22 cellular contexts compared by ENCODE assay signal in the genomic region with DNA sequence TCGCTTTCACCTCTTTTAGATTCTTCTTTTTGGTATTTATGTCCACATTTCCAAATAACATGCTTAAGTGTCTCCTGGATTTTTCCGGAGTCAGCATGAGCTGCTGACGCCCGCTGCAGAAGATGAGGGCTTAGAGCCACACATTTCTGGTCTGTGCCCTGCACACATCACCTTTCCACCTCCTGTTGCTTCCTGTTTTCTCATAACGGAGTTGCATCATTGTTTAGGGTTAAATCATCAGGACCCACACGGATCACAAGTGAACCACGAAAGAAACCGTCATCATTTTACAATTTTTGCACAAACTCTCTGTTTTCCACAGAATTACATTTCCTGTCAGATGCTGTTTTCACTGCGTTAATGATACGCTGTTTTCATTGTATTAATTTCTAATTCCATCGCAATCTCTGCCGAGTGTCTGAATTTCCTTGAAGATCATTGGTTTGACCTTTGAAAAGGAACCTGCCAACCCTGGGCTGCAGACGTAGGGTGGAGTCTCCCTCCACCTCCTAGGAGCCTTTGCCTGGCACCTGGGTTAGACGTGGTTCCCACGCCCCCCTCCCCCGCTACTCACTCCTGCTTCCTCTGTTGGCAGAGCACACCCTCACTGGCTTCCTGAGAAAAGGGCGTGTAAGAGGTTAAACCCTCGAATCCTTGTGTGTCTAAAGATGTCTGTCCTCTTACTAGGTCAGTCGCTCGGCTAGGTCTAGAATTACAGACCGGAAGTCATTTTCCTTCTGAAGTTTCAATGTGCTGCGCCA.
DNase-seq lines count a peak whose midpoint lies in the region; ATAC-seq and TF ChIP-seq lines count a peak whose summit lies in the region.
"Had no signal": no experiment of that assay in that cellular context is flagged by ENCODE, and none has a peak within 500 bp of the region (broad histone marks: within the 10 kb centered on the region; RNA-seq: fewer than 3 reads in every experiment).

No MANE protein-coding gene starts in this region.

- H3K4me1 Mint-ChIP-seq in activated T-cell treated with anti-CD3 and anti-CD28 coated beads, Interleukin-2, amount 50 U/mL, for 72 hours (ENCODE audit: low read depth): peaks cover 5% of the 10 kb centered on the region
- peaks cover 38% of the 10 kb centered on the region for H3K4me1 Mint-ChIP-seq in stimulated activated effector memory CD8-positive, alpha-beta T cell treated with anti-CD3 and anti-CD28 coated beads, Interleukin-12 subunit alpha, Interleukin-12 subunit beta, amount 100 ng/mL, for 72 hours
- H3K4me1 Mint-ChIP-seq: activated B cell treated with CpG ODN at 0.5 μM for 24 hours had no signal

- H3K27me3 Mint-ChIP-seq in activated T-cell treated with anti-CD3 and anti-CD28 coated beads, Interleukin-2, amount 50 U/mL, for 72 hours (ENCODE audit: low read depth): no peaks in the 10 kb centered on the region
- H3K27me3 Mint-ChIP-seq: activated B cell treated with CpG ODN at 0.5 μM for 24 hours had no signal

- peak overlapping the region; percentile 70 for H3K27ac Mint-ChIP-seq in activated T-cell treated with anti-CD3 and anti-CD28 coated beads, Interleukin-2, amount 50 U/mL, for 72 hours
- peak overlapping the region; percentile 83 for H3K27ac Mint-ChIP-seq in stimulated activated effector memory CD8-positive, alpha-beta T cell treated with anti-CD3 and anti-CD28 coated beads, Interleukin-12 subunit alpha, Interleukin-12 subunit beta, amount 100 ng/mL, for 72 hours
- H3K27ac Mint-ChIP-seq: activated B cell treated with CpG ODN at 0.5 μM for 24 hours had no signal

- H3K36me3 Mint-ChIP-seq in activated T-cell treated with anti-CD3 and anti-CD28 coated beads, Interleukin-2, amount 50 U/mL, for 72 hours (ENCODE audit: insufficient read depth in 2 of 2): peaks cover 40 to 75% of the 10 kb centered on the region in 2 donors
- peaks cover 100% of the 10 kb centered on the region for H3K36me3 Mint-ChIP-seq in stimulated activated effector memory CD8-positive, alpha-beta T cell treated with anti-CD3 and anti-CD28 coated beads, Interleukin-12 subunit alpha, Interleukin-12 subunit beta, amount 100 ng/mL, for 72 hours

- H3K4me3 ChIP-seq in NB4 (ENCODE audit: low read depth, low read length) (no peak overlapping the region), choroid plexus epithelial cell (ENCODE audit: low read depth, low read length) (no peak overlapping the region)
- H3K4me3 ChIP-seq: right atrium auricular region, vagina had no signal

- no peak for DNase-seq in activated T-cell treated with anti-CD3 and anti-CD28 coated beads, Interleukin-2, amount 50 U/mL, for 72 hours
- no peak for DNase-seq in activated T-cell treated with anti-CD3 and anti-CD28 coated beads, Interleukin-2, amount 50 U/mL, for 48 hours
- DNase-seq in NB4 (ENCODE audit: low read depth) (peak; percentile 36), choroid plexus epithelial cell (ENCODE audit: low read depth) (peak; percentile 19), UCSD-AML1 (lab: John Stamatoyannopoulos, UW; ENCODE audit: unreplicated experiment) (no peak), NCI-H1436 treated with DMSO at 0.1 percent for 48 hours (lab: John Stamatoyannopoulos, UW) (no peak)
- DNase-seq in stimulated activated effector memory CD8-positive, alpha-beta T cell treated with anti-CD3 and anti-CD28 coated beads, Interleukin-12 subunit alpha, Interleukin-12 subunit beta, amount 100 ng/mL, for 72 hours (ENCODE audit: low spot score in 2 of 2): no peak
- DNase-seq: activated B cell treated with CpG ODN at 0.5 μM for 24 hours; activated T-cell treated with anti-CD3 and anti-CD28 coated beads for 4 hours; COR-L47; EL; foreskin melanocyte; HCEC 1CT; left colon; midbrain; NCI-H1694; NCI-H345; NK-92 treated with Interleukin-12 subunit alpha and Interleukin-12 subunit beta, amount 100 ng/mL, for 24 hours; nucleus accumbens had no signal

- ATAC-seq in activated T-cell treated with anti-CD3 and anti-CD28 coated beads, Interleukin-2, amount 50 U/mL, for 72 hours (replicated peaks in 1 of 2): peak in 1 of 2 donors; percentile 59
- ATAC-seq in stimulated activated effector memory CD8-positive, alpha-beta T cell treated with anti-CD3 and anti-CD28 coated beads, Interleukin-12 subunit alpha, Interleukin-12 subunit beta, amount 100 ng/mL, for 72 hours: peak; percentile 63
- no peak for ATAC-seq in GM19397 (IDR thresholded peaks at IDR 0.05; ENCODE audit: unreplicated experiment)
- ATAC-seq: left colon had no signal

- H3K4me3 Mint-ChIP-seq in activated T-cell treated with anti-CD3 and anti-CD28 coated beads, Interleukin-2, amount 50 U/mL, for 72 hours: peak overlapping the region in 1 of 2 donors; percentile 33
- no peak overlapping the region for H3K4me3 Mint-ChIP-seq in stimulated activated effector memory CD8-positive, alpha-beta T cell treated with anti-CD3 and anti-CD28 coated beads, Interleukin-12 subunit alpha, Interleukin-12 subunit beta, amount 100 ng/mL, for 72 hours
- H3K4me3 Mint-ChIP-seq: activated B cell treated with CpG ODN at 0.5 μM for 24 hours had no signal

- no peak for TF ChIP-seq POLR2A in NB4 (IDR thresholded peaks at IDR 0.05; ENCODE audit: extremely low read depth, insufficient read length)

- no peak for TF ChIP-seq CTCF in NB4 (IDR thresholded peaks at IDR 0.05; ENCODE audit: low read depth, low read length)
- TF ChIP-seq CTCF in choroid plexus epithelial cell (conservative IDR thresholded peaks at IDR 0.05; ENCODE audit: low read depth, low read length): no peak

- H3K9me3 Mint-ChIP-seq in activated T-cell treated with anti-CD3 and anti-CD28 coated beads, Interleukin-2, amount 50 U/mL, for 72 hours: no peaks in the 10 kb centered on the region
- H3K9me3 Mint-ChIP-seq in stimulated activated effector memory CD8-positive, alpha-beta T cell treated with anti-CD3 and anti-CD28 coated beads, Interleukin-12 subunit alpha, Interleukin-12 subunit beta, amount 100 ng/mL, for 72 hours: no peaks in the 10 kb centered on the region
- H3K9me3 Mint-ChIP-seq: activated B cell treated with CpG ODN at 0.5 μM for 24 hours had no signal

Comparison
In these comparisons a context has a peak if more than half of its experiments do, and no peak if none do; other contexts are left out.
1. DNase-seq: peak in NB4 (single experiment) and choroid plexus epithelial cell (single experiment); none in activated T-cell treated with anti-CD3 and anti-CD28 coated beads, Interleukin-2, amount 50 U/mL, for 72 hours (0 of 2), activated T-cell treated with anti-CD3 and anti-CD28 coated beads, Interleukin-2, amount 50 U/mL, for 48 hours (0 of 2), stimulated activated effector memory CD8-positive, alpha-beta T cell treated with anti-CD3 and anti-CD28 coated beads, Interleukin-12 subunit alpha, Interleukin-12 subunit beta, amount 100 ng/mL, for 72 hours (0 of 2), UCSD-AML1 (single experiment) and NCI-H1436 treated with DMSO at 0.1 percent for 48 hours (single experiment).